In the genomic region with DNA sequence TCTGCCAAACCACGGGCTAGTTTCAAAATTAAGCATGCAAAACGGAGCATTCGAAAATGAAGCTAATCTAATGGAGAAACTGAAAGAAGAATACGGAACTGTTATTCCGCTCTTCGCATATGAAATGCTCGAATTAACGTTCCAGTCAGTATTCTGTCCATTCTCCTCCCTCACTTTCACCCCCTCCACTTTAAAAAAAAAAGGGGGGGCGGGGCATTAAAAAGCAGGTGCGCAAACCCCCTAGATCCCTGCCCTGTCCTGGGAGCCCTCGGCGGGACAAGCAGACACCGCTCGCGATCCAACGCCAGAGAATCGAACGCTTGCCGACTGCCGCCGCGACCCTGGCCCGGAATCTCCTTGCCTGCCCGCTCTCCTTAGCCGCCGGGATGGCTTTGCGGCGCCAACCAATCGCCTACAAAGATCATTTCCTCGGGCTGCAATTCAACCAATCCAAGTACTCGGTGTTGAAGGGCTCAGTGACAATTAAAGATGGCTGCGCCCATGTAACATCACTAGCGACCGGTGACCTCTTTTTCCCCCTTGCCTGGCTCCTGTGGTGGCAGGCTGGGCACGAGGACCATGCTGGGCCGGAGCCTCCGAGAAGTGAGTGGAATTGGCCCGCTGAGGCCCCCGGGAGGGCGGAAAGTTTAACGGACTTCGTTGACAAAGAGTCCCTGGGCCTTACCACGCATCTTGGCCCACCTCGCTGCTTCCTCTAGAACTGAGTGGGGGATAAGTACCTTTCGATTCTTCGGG, we compare ENCODE assay signal across 1 cellular context.
TF ChIP-seq lines count a peak whose summit lies in the region.

A gene with protein sequence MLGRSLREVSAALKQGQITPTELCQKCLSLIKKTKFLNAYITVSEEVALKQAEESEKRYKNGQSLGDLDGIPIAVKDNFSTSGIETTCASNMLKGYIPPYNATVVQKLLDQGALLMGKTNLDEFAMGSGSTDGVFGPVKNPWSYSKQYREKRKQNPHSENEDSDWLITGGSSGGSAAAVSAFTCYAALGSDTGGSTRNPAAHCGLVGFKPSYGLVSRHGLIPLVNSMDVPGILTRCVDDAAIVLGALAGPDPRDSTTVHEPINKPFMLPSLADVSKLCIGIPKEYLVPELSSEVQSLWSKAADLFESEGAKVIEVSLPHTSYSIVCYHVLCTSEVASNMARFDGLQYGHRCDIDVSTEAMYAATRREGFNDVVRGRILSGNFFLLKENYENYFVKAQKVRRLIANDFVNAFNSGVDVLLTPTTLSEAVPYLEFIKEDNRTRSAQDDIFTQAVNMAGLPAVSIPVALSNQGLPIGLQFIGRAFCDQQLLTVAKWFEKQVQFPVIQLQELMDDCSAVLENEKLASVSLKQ (plus strand): TSS at position 476 of the 756 bp plus-strand sequence. CDS start 104 bp downstream, at position 580.
A gene with protein sequence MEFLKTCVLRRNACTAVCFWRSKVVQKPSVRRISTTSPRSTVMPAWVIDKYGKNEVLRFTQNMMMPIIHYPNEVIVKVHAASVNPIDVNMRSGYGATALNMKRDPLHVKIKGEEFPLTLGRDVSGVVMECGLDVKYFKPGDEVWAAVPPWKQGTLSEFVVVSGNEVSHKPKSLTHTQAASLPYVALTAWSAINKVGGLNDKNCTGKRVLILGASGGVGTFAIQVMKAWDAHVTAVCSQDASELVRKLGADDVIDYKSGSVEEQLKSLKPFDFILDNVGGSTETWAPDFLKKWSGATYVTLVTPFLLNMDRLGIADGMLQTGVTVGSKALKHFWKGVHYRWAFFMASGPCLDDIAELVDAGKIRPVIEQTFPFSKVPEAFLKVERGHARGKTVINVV (minus strand): TSS at position 396 of the 756 bp plus-strand sequence. CDS start 477 bp downstream, outside the sequence.

TF ChIP-seq in HepG2, 621 proteins besides CTCF, POLR2A, EP300 and RAD21 (continued from another document and continues in another):
- TF ChIP-seq, protein P1, sequence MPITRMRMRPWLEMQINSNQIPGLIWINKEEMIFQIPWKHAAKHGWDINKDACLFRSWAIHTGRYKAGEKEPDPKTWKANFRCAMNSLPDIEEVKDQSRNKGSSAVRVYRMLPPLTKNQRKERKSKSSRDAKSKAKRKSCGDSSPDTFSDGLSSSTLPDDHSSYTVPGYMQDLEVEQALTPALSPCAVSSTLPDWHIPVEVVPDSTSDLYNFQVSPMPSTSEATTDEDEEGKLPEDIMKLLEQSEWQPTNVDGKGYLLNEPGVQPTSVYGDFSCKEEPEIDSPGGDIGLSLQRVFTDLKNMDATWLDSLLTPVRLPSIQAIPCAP (CRISPR knock-in tag; IDR thresholded peaks at IDR 0.05; ENCODE audit: low read depth): no peak
- TF ChIP-seq ZNF839 (CRISPR knock-in tag; IDR thresholded peaks at IDR 0.05; ENCODE audit: borderline replicate concordance) (no peak), ZBTB7B (CRISPR knock-in tag; IDR thresholded peaks at IDR 0.05) (no peak), ZNF460 (CRISPR knock-in tag; IDR thresholded peaks at IDR 0.05; ENCODE audit: borderline replicate concordance) (no peak), NR1H2 (CRISPR knock-in tag; IDR thresholded peaks at IDR 0.05; ENCODE audit: borderline replicate concordance, low read depth) (no peak), NCOA5 (CRISPR knock-in tag; IDR thresholded peaks at IDR 0.05) (no peak), ZNF10 (CRISPR knock-in tag; IDR thresholded peaks at IDR 0.05; ENCODE audit: borderline replicate concordance, low read depth) (no peak), ZNF883 (CRISPR knock-in tag; IDR thresholded peaks at IDR 0.05; ENCODE audit: not compliant biosample characterization) (no peak), ZNF816 (CRISPR knock-in tag; IDR thresholded peaks at IDR 0.05; ENCODE audit: borderline replicate concordance) (peak; percentile 40; the same call in 1 of the 2 replicates), ISX (CRISPR knock-in tag; conservative IDR thresholded peaks at IDR 0.05) (0 out of 2 replicates have a peak, but pooled peaks have one; percentile 38), ZNF772 (CRISPR knock-in tag; IDR thresholded peaks at IDR 0.05) (no peak), ZNF34 (CRISPR knock-in tag; IDR thresholded peaks at IDR 0.05; ENCODE audit: borderline replicate concordance) (no peak), MEIS2 (CRISPR knock-in tag; IDR thresholded peaks at IDR 0.05) (no peak), RBM22 (optimal IDR thresholded peaks at IDR 0.05; ENCODE audit: low read length) (no peak), KAT8 (CRISPR knock-in tag; IDR thresholded peaks at IDR 0.05) (peak; percentile 97), HDAC1 (CRISPR knock-in tag; IDR thresholded peaks at IDR 0.05) (peak; percentile 73), BHLHE40 (IDR thresholded peaks at IDR 0.05; ENCODE audit: low read length) (no peak), NFATC3 (CRISPR knock-in tag; IDR thresholded peaks at IDR 0.05) (no peak), ZMYM3 (CRISPR knock-in tag; IDR thresholded peaks at IDR 0.05) (no peak), MBD4 (IDR thresholded peaks at IDR 0.05; ENCODE audit: borderline replicate concordance, low read length) (no peak), HDAC6 (IDR thresholded peaks at IDR 0.05; ENCODE audit: low read depth, low read length) (no peak), CC2D1A (CRISPR knock-in tag; IDR thresholded peaks at IDR 0.05) (no peak), SP2 (CRISPR knock-in tag; IDR thresholded peaks at IDR 0.05) (0 out of 2 replicates have a peak, but pooled peaks have one; percentile 16), CCDC6 (CRISPR knock-in tag; IDR thresholded peaks at IDR 0.05) (no peak; the same call in 1 of the 2 replicates), ELF3 (CRISPR knock-in tag; IDR thresholded peaks at IDR 0.05) (0 out of 2 replicates have a peak, but pooled peaks have one; percentile 15), ASH2L (IDR thresholded peaks at IDR 0.05; ENCODE audit: insufficient read length, low read depth, low read length) (peak; percentile 100), AKAP8 (CRISPR knock-in tag; IDR thresholded peaks at IDR 0.05) (no peak), ZNF652 (CRISPR knock-in tag; IDR thresholded peaks at IDR 0.05; ENCODE audit: borderline replicate concordance, low read depth) (no peak), ZKSCAN8 (CRISPR knock-in tag; IDR thresholded peaks at IDR 0.05; ENCODE audit: borderline replicate concordance) (no peak), ZBTB8A (CRISPR knock-in tag; IDR thresholded peaks at IDR 0.05; ENCODE audit: borderline replicate concordance, low read depth) (no peak)
- TF ChIP-seq, protein P2, sequence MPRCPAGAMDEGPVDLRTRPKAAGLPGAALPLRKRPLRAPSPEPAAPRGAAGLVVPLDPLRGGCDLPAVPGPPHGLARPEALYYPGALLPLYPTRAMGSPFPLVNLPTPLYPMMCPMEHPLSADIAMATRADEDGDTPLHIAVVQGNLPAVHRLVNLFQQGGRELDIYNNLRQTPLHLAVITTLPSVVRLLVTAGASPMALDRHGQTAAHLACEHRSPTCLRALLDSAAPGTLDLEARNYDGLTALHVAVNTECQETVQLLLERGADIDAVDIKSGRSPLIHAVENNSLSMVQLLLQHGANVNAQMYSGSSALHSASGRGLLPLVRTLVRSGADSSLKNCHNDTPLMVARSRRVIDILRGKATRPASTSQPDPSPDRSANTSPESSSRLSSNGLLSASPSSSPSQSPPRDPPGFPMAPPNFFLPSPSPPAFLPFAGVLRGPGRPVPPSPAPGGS (CRISPR knock-in tag; IDR thresholded peaks at IDR 0.05): no peak
- TF ChIP-seq, protein P3, sequence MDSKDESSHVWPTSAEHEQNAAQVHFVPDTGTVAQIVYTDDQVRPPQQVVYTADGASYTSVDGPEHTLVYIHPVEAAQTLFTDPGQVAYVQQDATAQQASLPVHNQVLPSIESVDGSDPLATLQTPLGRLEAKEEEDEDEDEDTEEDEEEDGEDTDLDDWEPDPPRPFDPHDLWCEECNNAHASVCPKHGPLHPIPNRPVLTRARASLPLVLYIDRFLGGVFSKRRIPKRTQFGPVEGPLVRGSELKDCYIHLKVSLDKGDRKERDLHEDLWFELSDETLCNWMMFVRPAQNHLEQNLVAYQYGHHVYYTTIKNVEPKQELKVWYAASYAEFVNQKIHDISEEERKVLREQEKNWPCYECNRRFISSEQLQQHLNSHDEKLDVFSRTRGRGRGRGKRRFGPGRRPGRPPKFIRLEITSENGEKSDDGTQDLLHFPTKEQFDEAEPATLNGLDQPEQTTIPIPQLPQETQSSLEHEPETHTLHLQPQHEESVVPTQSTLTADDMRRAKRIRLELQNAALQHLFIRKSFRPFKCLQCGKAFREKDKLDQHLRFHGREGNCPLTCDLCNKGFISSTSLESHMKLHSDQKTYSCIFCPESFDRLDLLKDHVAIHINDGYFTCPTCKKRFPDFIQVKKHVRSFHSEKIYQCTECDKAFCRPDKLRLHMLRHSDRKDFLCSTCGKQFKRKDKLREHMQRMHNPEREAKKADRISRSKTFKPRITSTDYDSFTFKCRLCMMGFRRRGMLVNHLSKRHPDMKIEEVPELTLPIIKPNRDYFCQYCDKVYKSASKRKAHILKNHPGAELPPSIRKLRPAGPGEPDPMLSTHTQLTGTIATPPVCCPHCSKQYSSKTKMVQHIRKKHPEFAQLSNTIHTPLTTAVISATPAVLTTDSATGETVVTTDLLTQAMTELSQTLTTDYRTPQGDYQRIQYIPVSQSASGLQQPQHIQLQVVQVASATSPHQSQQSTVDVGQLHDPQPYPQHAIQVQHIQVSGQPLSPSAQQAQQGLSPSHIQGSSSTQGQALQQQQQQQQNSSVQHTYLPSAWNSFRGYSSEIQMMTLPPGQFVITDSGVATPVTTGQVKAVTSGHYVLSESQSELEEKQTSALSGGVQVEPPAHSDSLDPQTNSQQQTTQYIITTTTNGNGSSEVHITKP (CRISPR knock-in tag; IDR thresholded peaks at IDR 0.05; ENCODE audit: low read depth): no peak; the same call in 1 of the 2 replicates
- TF ChIP-seq, protein P4, sequence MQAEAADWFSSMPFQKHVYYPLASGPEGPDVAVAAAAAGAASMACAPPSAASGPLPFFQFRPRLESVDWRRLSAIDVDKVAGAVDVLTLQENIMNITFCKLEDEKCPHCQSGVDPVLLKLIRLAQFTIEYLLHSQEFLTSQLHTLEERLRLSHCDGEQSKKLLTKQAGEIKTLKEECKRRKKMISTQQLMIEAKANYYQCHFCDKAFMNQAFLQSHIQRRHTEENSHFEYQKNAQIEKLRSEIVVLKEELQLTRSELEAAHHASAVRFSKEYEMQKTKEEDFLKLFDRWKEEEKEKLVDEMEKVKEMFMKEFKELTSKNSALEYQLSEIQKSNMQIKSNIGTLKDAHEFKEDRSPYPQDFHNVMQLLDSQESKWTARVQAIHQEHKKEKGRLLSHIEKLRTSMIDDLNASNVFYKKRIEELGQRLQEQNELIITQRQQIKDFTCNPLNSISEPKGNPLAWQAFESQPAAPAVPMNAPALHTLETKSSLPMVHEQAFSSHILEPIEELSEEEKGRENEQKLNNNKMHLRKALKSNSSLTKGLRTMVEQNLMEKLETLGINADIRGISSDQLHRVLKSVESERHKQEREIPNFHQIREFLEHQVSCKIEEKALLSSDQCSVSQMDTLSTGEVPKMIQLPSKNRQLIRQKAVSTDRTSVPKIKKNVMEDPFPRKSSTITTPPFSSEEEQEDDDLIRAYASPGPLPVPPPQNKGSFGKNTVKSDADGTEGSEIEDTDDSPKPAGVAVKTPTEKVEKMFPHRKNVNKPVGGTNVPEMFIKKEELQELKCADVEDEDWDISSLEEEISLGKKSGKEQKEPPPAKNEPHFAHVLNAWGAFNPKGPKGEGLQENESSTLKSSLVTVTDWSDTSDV (CRISPR knock-in tag; IDR thresholded peaks at IDR 0.05): no peak
- TF ChIP-seq, protein P5, sequence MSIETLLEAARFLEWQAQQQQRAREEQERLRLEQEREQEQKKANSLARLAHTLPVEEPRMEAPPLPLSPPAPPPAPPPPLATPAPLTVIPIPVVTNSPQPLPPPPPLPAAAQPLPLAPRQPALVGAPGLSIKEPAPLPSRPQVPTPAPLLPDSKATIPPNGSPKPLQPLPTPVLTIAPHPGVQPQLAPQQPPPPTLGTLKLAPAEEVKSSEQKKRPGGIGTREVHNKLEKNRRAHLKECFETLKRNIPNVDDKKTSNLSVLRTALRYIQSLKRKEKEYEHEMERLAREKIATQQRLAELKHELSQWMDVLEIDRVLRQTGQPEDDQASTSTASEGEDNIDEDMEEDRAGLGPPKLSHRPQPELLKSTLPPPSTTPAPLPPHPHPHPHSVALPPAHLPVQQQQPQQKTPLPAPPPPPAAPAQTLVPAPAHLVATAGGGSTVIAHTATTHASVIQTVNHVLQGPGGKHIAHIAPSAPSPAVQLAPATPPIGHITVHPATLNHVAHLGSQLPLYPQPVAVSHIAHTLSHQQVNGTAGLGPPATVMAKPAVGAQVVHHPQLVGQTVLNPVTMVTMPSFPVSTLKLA (IDR thresholded peaks at IDR 0.05): no peak
- TF ChIP-seq, protein P6, sequence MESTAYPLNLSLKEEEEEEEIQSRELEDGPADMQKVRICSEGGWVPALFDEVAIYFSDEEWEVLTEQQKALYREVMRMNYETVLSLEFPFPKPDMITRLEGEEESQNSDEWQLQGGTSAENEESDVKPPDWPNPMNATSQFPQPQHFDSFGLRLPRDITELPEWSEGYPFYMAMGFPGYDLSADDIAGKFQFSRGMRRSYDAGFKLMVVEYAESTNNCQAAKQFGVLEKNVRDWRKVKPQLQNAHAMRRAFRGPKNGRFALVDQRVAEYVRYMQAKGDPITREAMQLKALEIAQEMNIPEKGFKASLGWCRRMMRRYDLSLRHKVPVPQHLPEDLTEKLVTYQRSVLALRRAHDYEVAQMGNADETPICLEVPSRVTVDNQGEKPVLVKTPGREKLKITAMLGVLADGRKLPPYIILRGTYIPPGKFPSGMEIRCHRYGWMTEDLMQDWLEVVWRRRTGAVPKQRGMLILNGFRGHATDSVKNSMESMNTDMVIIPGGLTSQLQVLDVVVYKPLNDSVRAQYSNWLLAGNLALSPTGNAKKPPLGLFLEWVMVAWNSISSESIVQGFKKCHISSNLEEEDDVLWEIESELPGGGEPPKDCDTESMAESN (CRISPR knock-in tag; conservative IDR thresholded peaks at IDR 0.05): 0 out of 2 replicates have a peak, but pooled peaks have one; percentile 22
- TF ChIP-seq, protein P7, sequence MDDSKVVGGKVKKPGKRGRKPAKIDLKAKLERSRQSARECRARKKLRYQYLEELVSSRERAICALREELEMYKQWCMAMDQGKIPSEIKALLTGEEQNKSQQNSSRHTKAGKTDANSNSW (CRISPR knock-in tag; IDR thresholded peaks at IDR 0.05; ENCODE audit: borderline replicate concordance): no peak
- TF ChIP-seq, protein P8, sequence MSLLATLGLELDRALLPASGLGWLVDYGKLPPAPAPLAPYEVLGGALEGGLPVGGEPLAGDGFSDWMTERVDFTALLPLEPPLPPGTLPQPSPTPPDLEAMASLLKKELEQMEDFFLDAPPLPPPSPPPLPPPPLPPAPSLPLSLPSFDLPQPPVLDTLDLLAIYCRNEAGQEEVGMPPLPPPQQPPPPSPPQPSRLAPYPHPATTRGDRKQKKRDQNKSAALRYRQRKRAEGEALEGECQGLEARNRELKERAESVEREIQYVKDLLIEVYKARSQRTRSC (CRISPR knock-in tag; IDR thresholded peaks at IDR 0.05; ENCODE audit: low read depth): no peak
- TF ChIP-seq, protein P9, sequence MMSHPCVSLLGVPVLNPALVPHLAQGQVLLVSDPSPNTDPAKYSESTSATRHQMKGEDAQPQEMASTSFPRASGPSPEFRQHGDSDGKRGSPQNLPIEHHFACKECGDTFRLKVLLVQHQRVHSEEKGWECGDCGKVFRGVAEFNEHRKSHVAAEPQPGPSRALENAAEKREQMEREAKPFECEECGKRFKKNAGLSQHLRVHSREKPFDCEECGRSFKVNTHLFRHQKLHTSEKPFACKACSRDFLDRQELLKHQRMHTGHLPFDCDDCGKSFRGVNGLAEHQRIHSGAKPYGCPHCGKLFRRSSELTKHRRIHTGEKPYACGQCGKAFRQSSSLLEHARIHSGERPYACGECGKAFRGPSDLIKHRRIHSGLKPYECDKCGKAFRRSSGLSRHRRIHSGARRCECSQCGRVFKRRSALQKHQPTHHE (CRISPR knock-in tag; IDR thresholded peaks at IDR 0.05; ENCODE audit: borderline replicate concordance): no peak
